In genomic region chr12:68587448-68587873, GRCh38 we compare ENCODE assay signal across 9 cellular contexts. TPM values are rescaled to one million over a fixed set of nuclear protein-coding genes. Genes with fewer than 3 reads are reported as not detected.
DNase-seq lines count a peak whose midpoint lies in the region; ATAC-seq and TF ChIP-seq lines count a peak whose summit lies in the region.
"Had no signal": no experiment of that assay in that cellular context is flagged by ENCODE, and none has a peak within 500 bp of the region (broad histone marks: within the 10 kb centered on the region; RNA-seq: fewer than 3 reads in every experiment).

No MANE protein-coding gene starts in this region.

- H3K4me1 ChIP-seq in endodermal cell (ENCODE audit: control insufficient read depth, insufficient read depth, low read length) = no peaks in the 10 kb centered on the region

- no peaks in the 10 kb centered on the region for H3K36me3 ChIP-seq in endodermal cell (ENCODE audit: control insufficient read depth, insufficient read depth, low read length)
- H3K36me3 ChIP-seq: thoracic aorta had no signal

- intact Hi-C loops in left colon (cut with DNase I, micrococcal nuclease) = no loop called here

- no peaks in the 10 kb centered on the region for H3K27me3 Mint-ChIP-seq in effector memory CD8-positive, alpha-beta T cell
- H3K27me3 Mint-ChIP-seq in endodermal cell (ENCODE audit: insufficient read depth) = no peaks in the 10 kb centered on the region

- ATAC-seq in GM21529 (IDR thresholded peaks at IDR 0.05; ENCODE audit: unreplicated experiment) = peak; percentile 62
- peak; percentile 68 for ATAC-seq in effector memory CD8-positive, alpha-beta T cell (replicated peaks)
- no peak for ATAC-seq in GM21526 (IDR thresholded peaks at IDR 0.05; ENCODE audit: low FRiP score, unreplicated experiment)
- ATAC-seq in left colon = no peak

- no peak overlapping the region for H3K9ac ChIP-seq in endodermal cell (ENCODE audit: extremely low read depth, low read length, poor library complexity, severe bottlenecking)

- peaks cover 8% of the 10 kb centered on the region for H3K36me3 Mint-ChIP-seq in effector memory CD8-positive, alpha-beta T cell (ENCODE audit: insufficient read depth)
- peaks cover 11% of the 10 kb centered on the region for H3K36me3 Mint-ChIP-seq in endodermal cell (ENCODE audit: low read depth)

- H3K9me3 Mint-ChIP-seq in effector memory CD8-positive, alpha-beta T cell = peaks cover 0 to 5% of the 10 kb centered on the region in 2 donors
- H3K9me3 Mint-ChIP-seq in endodermal cell = peaks cover 42% of the 10 kb centered on the region

- TF ChIP-seq CTCF in endodermal cell (conservative IDR thresholded peaks at IDR 0.05) = no peak

- H3K9me3 ChIP-seq in endodermal cell (ENCODE audit: control insufficient read depth, low read length) = peaks cover 29% of the 10 kb centered on the region

- no peak overlapping the region for H3K27ac ChIP-seq in endodermal cell (ENCODE audit: low read depth, low read length)
- H3K27ac ChIP-seq: thoracic aorta had no signal

- H3K4me1 Mint-ChIP-seq in effector memory CD8-positive, alpha-beta T cell (ENCODE audit: low read depth in 2 of 2) = peaks cover 27 to 31% of the 10 kb centered on the region in 2 donors
- peaks cover 4% of the 10 kb centered on the region for H3K4me1 Mint-ChIP-seq in endodermal cell

- H3K4me3 ChIP-seq in endodermal cell (ENCODE audit: low read length) = no peak overlapping the region
- H3K4me3 ChIP-seq: thoracic aorta had no signal

- peak; percentile 12 for DNase-seq in DMS53 treated with DMSO at 0.1 percent for 48 hours (lab: John Stamatoyannopoulos, UW; ENCODE audit: unreplicated experiment)
- peak; percentile 97 for DNase-seq in MV-4-11 (lab: John Stamatoyannopoulos, UW)
- DNase-seq in effector memory CD8-positive, alpha-beta T cell = peak in 2 of 3 experiments; percentile 22
- no peak for DNase-seq in left colon
- no peak for DNase-seq in endodermal cell
- no peak for DNase-seq in cerebellum (ENCODE audit: low spot score)

- WGBS in endodermal cell (ENCODE audit: insufficient coverage in 1 of 2, insufficient read length in 1 of 2), 2 experiments = 90 to 92% methylated on average over 2 to 3 of the region's 3 CpGs

- H3K27ac Mint-ChIP-seq in effector memory CD8-positive, alpha-beta T cell = peak overlapping the region in 1 of 2 donors; percentile 88
- no peak overlapping the region for H3K27ac Mint-ChIP-seq in endodermal cell

- no peaks in the 10 kb centered on the region for H3K27me3 ChIP-seq in endodermal cell (ENCODE audit: control insufficient read depth, insufficient read depth, low read length, poor library complexity, severe bottlenecking)

- peak overlapping the region; percentile 37 to 50 for H3K4me3 Mint-ChIP-seq in effector memory CD8-positive, alpha-beta T cell
- H3K4me3 Mint-ChIP-seq in endodermal cell = no peak overlapping the region

RNA-seq across cellular contexts. Expression of gene RAP1B, which starts 23.2 kb away (rescaled TPM):
- total RNA-seq in left colon (100 to 1,000 TPM; 121 to 182 TPM), endodermal cell (100 to 1,000 TPM; 100 to 102 TPM), cerebellum (110 TPM)
- 132 TPM for polyA plus RNA-seq in endodermal cell (2013, experiment 1 of 2)
- polyA plus RNA-seq in endodermal cell (2013, experiment 2 of 2) = 132 TPM

Comparison
In these comparisons a context has a peak if more than half of its experiments do, and no peak if none do; other contexts are left out.
1. DNase-seq: peak in DMS53 treated with DMSO at 0.1 percent for 48 hours (single experiment), MV-4-11 (single experiment) and effector memory CD8-positive, alpha-beta T cell (2 of 3); none in left colon (0 of 2), endodermal cell (single experiment) and cerebellum (single experiment).
2. ATAC-seq: peak in GM21529 (single experiment) and effector memory CD8-positive, alpha-beta T cell (single experiment); none in GM21526 (single experiment) and left colon (single experiment).